In genomic region chr17:49708515-49709161, GRCh38 we compare ENCODE assay signal across 8 cellular contexts. TPM values are rescaled to one million over a fixed set of nuclear protein-coding genes. Genes with fewer than 3 reads are reported as not detected.
DNase-seq lines count a peak whose midpoint lies in the region; ATAC-seq and TF ChIP-seq lines count a peak whose summit lies in the region.

No MANE protein-coding gene starts in this region.

- no peaks in the 10 kb centered on the region for H3K9me3 ChIP-seq in esophagus (ENCODE audit: control insufficient read depth in 2 of 2, insufficient read depth in 1 of 2, low read depth in 1 of 2, low read length in 1 of 2)

- peak overlapping the region; percentile 57 to 97 for H3K27ac ChIP-seq in esophagus (ENCODE audit: low read depth in 2 of 2, low read length in 1 of 2)

- peak overlapping the region; percentile 26 to 96 for H3K4me3 ChIP-seq in esophagus (ENCODE audit: low read depth in 1 of 2, low read length in 2 of 2)

- H3K36me3 ChIP-seq in esophagus (ENCODE audit: control insufficient read depth in 2 of 2, insufficient read depth in 2 of 2, low read length in 1 of 2) = peaks cover 13 to 16% of the 10 kb centered on the region in 2 donors

- CTCF ChIA-PET in T-cell (lab: Charles Lee) = interaction anchor here (0.5 to 3.0 kb wide), 20 partner anchors 8 to 172 kb away, joined by 3 to 13 read pairs (median 5); partner anchors contain the start of genes FAM117A (in 1 of the 2) and KAT7 (in 1 of the 2)

- peak overlapping the region; percentile 82 for H3K27ac Mint-ChIP-seq in activated T-cell treated with anti-CD3 and anti-CD28 coated beads, Interleukin-2, amount 50 U/mL, for 72 hours
- H3K27ac Mint-ChIP-seq in T-cell (peak overlapping the region; percentile 97), progenitor cell of endocrine pancreas (peak overlapping the region; percentile 25)

- peak; percentile 3 to 21 for ATAC-seq in activated T-cell treated with anti-CD3 and anti-CD28 coated beads, Interleukin-2, amount 50 U/mL, for 72 hours (replicated peaks in 1 of 2)
- ATAC-seq in T-cell (replicated peaks in 1 of 4) (peak in 3 of 4 experiments; percentile 20 to 32 (median 25)), GM21717 (IDR thresholded peaks at IDR 0.05; ENCODE audit: unreplicated experiment) (no peak), HG03097 (IDR thresholded peaks at IDR 0.05; ENCODE audit: low FRiP score, unreplicated experiment) (no peak)

- POLR2A ChIA-PET in T-cell (lab: Charles Lee) = interaction anchor here (0.6 to 1.8 kb wide), 6 partner anchors 8 to 80 kb away, joined by 3 to 17 read pairs (median 3); partner anchors contain the start of genes FAM117A (in 2 of the 2) and KAT7 (in 1 of the 2)

- H3K27me3 Mint-ChIP-seq in activated T-cell treated with anti-CD3 and anti-CD28 coated beads, Interleukin-2, amount 50 U/mL, for 72 hours (ENCODE audit: low read depth) = no peaks in the 10 kb centered on the region
- H3K27me3 Mint-ChIP-seq in T-cell = no peaks in the 10 kb centered on the region
- H3K27me3 Mint-ChIP-seq in progenitor cell of endocrine pancreas = no peaks in the 10 kb centered on the region

- peak overlapping the region; percentile 89 to 94 for H3K4me3 Mint-ChIP-seq in activated T-cell treated with anti-CD3 and anti-CD28 coated beads, Interleukin-2, amount 50 U/mL, for 72 hours
- peak overlapping the region; percentile 91 to 97 (median 95) for H3K4me3 Mint-ChIP-seq in T-cell
- peak overlapping the region; percentile 94 for H3K4me3 Mint-ChIP-seq in progenitor cell of endocrine pancreas (ENCODE audit: low read depth)

- DNase-seq in activated T-cell treated with anti-CD3 and anti-CD28 coated beads, Interleukin-2, amount 50 U/mL, for 72 hours = no peak
- no peak for DNase-seq in activated T-cell treated with anti-CD3 and anti-CD28 coated beads, Interleukin-2, amount 50 U/mL, for 1 hour
- DNase-seq in T-cell (no peak), progenitor cell of endocrine pancreas (ENCODE audit: low spot score, unreplicated experiment) (no peak), NCI-H2171 treated with DMSO at 0.1 percent for 48 hours (lab: John Stamatoyannopoulos, UW) (no peak)

- H3K27me3 ChIP-seq in esophagus (ENCODE audit: control insufficient read depth in 1 of 2, insufficient read depth in 2 of 2, low read length in 2 of 2) = no peaks in the 10 kb centered on the region

- H3K4me1 ChIP-seq in esophagus (ENCODE audit: control insufficient read depth in 2 of 2, insufficient read depth in 2 of 2, low read length in 1 of 2) = peaks cover 2 to 4% of the 10 kb centered on the region in 2 donors

- H3K9me3 Mint-ChIP-seq in activated T-cell treated with anti-CD3 and anti-CD28 coated beads, Interleukin-2, amount 50 U/mL, for 72 hours = no peaks in the 10 kb centered on the region
- H3K9me3 Mint-ChIP-seq in T-cell (no peaks in the 10 kb centered on the region), progenitor cell of endocrine pancreas (ENCODE audit: low read depth) (no peaks in the 10 kb centered on the region)

- peaks cover 4 to 8% of the 10 kb centered on the region in 2 donors for H3K36me3 Mint-ChIP-seq in activated T-cell treated with anti-CD3 and anti-CD28 coated beads, Interleukin-2, amount 50 U/mL, for 72 hours (ENCODE audit: insufficient read depth in 2 of 2)
- H3K36me3 Mint-ChIP-seq in T-cell (peaks cover 37% of the 10 kb centered on the region), progenitor cell of endocrine pancreas (ENCODE audit: insufficient read depth) (peaks cover 5% of the 10 kb centered on the region)

- no peak for TF ChIP-seq CTCF in progenitor cell of endocrine pancreas (IDR thresholded peaks at IDR 0.05; ENCODE audit: unreplicated experiment)

- 48 to 56% methylated on average over 14 of the region's 14 CpGs for WGBS in esophagus, 2 donors

- H3K4me1 Mint-ChIP-seq in activated T-cell treated with anti-CD3 and anti-CD28 coated beads, Interleukin-2, amount 50 U/mL, for 72 hours (ENCODE audit: low read depth) = peaks cover 48% of the 10 kb centered on the region
- H3K4me1 Mint-ChIP-seq in T-cell = peaks cover 35 to 56% (median 43%) of the 10 kb centered on the region in 3 donors
- peaks cover 11% of the 10 kb centered on the region for H3K4me1 Mint-ChIP-seq in progenitor cell of endocrine pancreas (ENCODE audit: low read depth)

RNA-seq across cellular contexts. Expression of gene SLC35B1, which starts 0.9 kb away (rescaled TPM):
- total RNA-seq in activated T-cell treated with anti-CD3 and anti-CD28 coated beads, Interleukin-2, amount 50 U/mL, for 72 hours = 10 to 100 TPM; 62.6 to 73.9 TPM
- total RNA-seq in T-cell = 10 to 100 TPM; 40.5 to 57.1 (median 42.8) TPM
- 10 to 100 TPM; 25.0 to 42.2 TPM for polyA plus RNA-seq in esophagus
- total RNA-seq in progenitor cell of endocrine pancreas = 67.4 and 72.2 TPM in 2 replicates

RNA-seq across cellular contexts. Expression of gene SPOP, which starts 30.7 kb away (rescaled TPM):
- total RNA-seq in activated T-cell treated with anti-CD3 and anti-CD28 coated beads, Interleukin-2, amount 50 U/mL, for 72 hours = 10 to 100 TPM; 77.8 to 82.2 TPM
- total RNA-seq in T-cell = 10 to 100 TPM; 67.1 to 80.4 (median 71.5) TPM
- polyA plus RNA-seq in esophagus = 10 to 100 TPM; 15.1 to 22.6 TPM
- total RNA-seq in progenitor cell of endocrine pancreas = 53.7 and 58.0 TPM in 2 replicates

RNA-seq across cellular contexts. Expression of gene FAM117A, which starts 55.3 kb away (rescaled TPM):
- 10 to 100 TPM; 19.5 to 29.3 TPM for total RNA-seq in activated T-cell treated with anti-CD3 and anti-CD28 coated beads, Interleukin-2, amount 50 U/mL, for 72 hours
- total RNA-seq in T-cell = 100 to 1,000 TPM in 2 of 5 donors, 10 to 100 TPM in 3; 71.9 to 105 (median 99.1) TPM
- polyA plus RNA-seq in esophagus = 1 to 10 TPM; 4.8 to 5.9 TPM
- 19.1 and 20.2 TPM in 2 replicates for total RNA-seq in progenitor cell of endocrine pancreas

Comparison
In these comparisons a context has a peak if more than half of its experiments do, and no peak if none do; other contexts are left out.
1. ATAC-seq: peak in activated T-cell treated with anti-CD3 and anti-CD28 coated beads, Interleukin-2, amount 50 U/mL, for 72 hours (2 of 2) and T-cell (3 of 4); none in GM21717 (single experiment) and HG03097 (single experiment).
2. H3K27ac Mint-ChIP-seq: peak in every context shown above with its lines; median percentile 97 in T-cell; 82 in activated T-cell treated with anti-CD3 and anti-CD28 coated beads, Interleukin-2, amount 50 U/mL, for 72 hours; 25 in progenitor cell of endocrine pancreas.
3. Peak in every context shown above with its lines, with median percentiles within 50 percentile points of each other: H3K4me3 Mint-ChIP-seq.